Comparison of ENCODE assay signal across 32 cellular contexts in the genomic region with DNA sequence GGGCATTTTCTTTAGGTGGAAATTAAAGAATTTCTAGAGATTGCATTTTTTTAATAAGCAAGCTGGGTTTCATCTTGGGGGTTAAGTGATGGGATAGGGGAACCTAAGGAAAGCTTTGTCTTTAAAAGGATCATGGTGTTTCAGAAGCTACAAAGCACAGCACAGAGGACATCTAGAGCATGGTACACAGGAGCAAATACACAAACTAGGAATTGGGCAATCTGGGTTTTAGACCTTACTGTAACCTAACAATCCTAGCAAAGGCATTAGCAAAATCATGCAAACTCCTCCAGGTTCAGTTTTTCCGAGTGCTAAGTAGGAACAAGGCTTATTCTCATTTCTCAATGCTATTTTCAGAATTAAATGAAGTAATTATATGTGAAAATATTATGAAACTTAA.
A peak's percentile ranks its signal among the peaks of the same experiment; 100 is the strongest.
DNase-seq lines count a peak whose midpoint lies in the region; ATAC-seq, FAIRE-seq and TF ChIP-seq lines count a peak whose summit lies in the region.
"Had no signal": no experiment of that assay in that cellular context is flagged by ENCODE, and none has a peak within 500 bp of the region (broad histone marks: within the 10 kb centered on the region; RNA-seq: fewer than 3 reads in every experiment).

No MANE protein-coding gene starts in this region.

- TF ChIP-seq POLR2A in HepG2 (IDR thresholded peaks at IDR 0.05; ENCODE audit: insufficient read depth in 1 of 2, low read depth in 2 of 2, low read length in 2 of 2) (no peak), right lobe of liver (IDR thresholded peaks at IDR 0.05) (no peak)

- H3K36me3 ChIP-seq in HepG2 (replicated peaks in 1 of 2; ENCODE audit: control insufficient read depth in 1 of 2, insufficient read depth in 2 of 2, low read length in 2 of 2) (no peaks in the 10 kb centered on the region; a peak in 1 of 5 replicates), right lobe of liver (no peaks in the 10 kb centered on the region), endodermal cell (ENCODE audit: control insufficient read depth, insufficient read depth, low read length) (no peaks in the 10 kb centered on the region)
- H3K36me3 ChIP-seq: BE2C; BLaER1; BLaER1 treated with 17β-estradiol and CSF1 and Interleukin-3, amounts not matched to agents 10 nM and 100 nM had no signal

- H2AFZ ChIP-seq in HepG2 (ENCODE audit: low read length): no peak overlapping the region

- H3K9ac ChIP-seq in HepG2 (ENCODE audit: insufficient read depth, low read depth, low read length) (no peak overlapping the region), endodermal cell (ENCODE audit: extremely low read depth, low read length, poor library complexity, severe bottlenecking) (no peak overlapping the region)
- H3K9ac ChIP-seq: BLaER1; BLaER1 treated with 17β-estradiol and CSF1 and Interleukin-3, amounts not matched to agents 10 nM and 100 nM had no signal

- POLR2A ChIA-PET in HepG2 (lab: Yijun Ruan, JAX): no interaction called here

- intact Hi-C loops in HepG2 (cut with micrococcal nuclease; ENCODE audit: unreplicated experiment): no loop called here
- intact Hi-C loops in right lobe of liver (cut with DNase I): no loop called here

- H3K9me3 ChIP-seq in HepG2 (ENCODE audit: low read length) (no peaks in the 10 kb centered on the region), right lobe of liver (no peaks in the 10 kb centered on the region), endodermal cell (ENCODE audit: control insufficient read depth, low read length) (peaks cover 33% of the 10 kb centered on the region)
- H3K9me3 ChIP-seq: A549, BE2C, BLaER1, Caco-2 had no signal

- no TSS peak for BruUV-seq in HepG2 (replicated peaks; lab: Mats Ljungman, UMichigan)

- TF ChIP-seq EP300 in HepG2 (IDR thresholded peaks at IDR 0.05; ENCODE audit: low read depth in 2 of 2, low read length in 2 of 2): no peak
- TF ChIP-seq EP300 in HepG2 (CRISPR knock-in tag; IDR thresholded peaks at IDR 0.05; ENCODE audit: borderline replicate concordance): no peak

- no peaks in the 10 kb centered on the region for H4K20me1 ChIP-seq in HepG2 (ENCODE audit: insufficient read depth, low read length)
- H4K20me1 ChIP-seq: BLaER1; BLaER1 treated with 17β-estradiol and CSF1 and Interleukin-3, amounts not matched to agents 10 nM and 100 nM had no signal

- no peak for DNase-seq in HepG2 (ENCODE audit: low spot score)
- no peak for DNase-seq in right lobe of liver
- DNase-seq in endodermal cell: no peak
- no peak for DNase-seq in mesenteric fat pad (ENCODE audit: low spot score)
- DNase-seq: 8988T; ACHN; AML-193; BE2C; C1 segment of cervical spinal cord; Caco-2; Calu3; CD4-positive, alpha-beta memory T cell; CD4-positive, alpha-beta T cell; CD4-positive, CD25-positive, alpha-beta regulatory T cell; CD8-positive, alpha-beta memory T cell; CD8-positive, alpha-beta T cell; COR-L47; DMS 273 treated with DMSO at 0.1 percent for 48 hours; DMS153; DMS53; DMS79; DMS79 treated with DMSO at 0.1 percent for 48 hours; DND-41; EL had no signal

- H3K4me1 ChIP-seq in HepG2 (ENCODE audit: insufficient read depth, low read length): peaks cover 22% of the 10 kb centered on the region
- H3K4me1 ChIP-seq in right lobe of liver: no peaks in the 10 kb centered on the region
- H3K4me1 ChIP-seq in endodermal cell (ENCODE audit: control insufficient read depth, insufficient read depth, low read length): no peaks in the 10 kb centered on the region
- H3K4me1 ChIP-seq: A549, BE2C, Caco-2 had no signal

- CTCF ChIA-PET in HepG2 (lab: Yijun Ruan, JAX; ENCODE audit: low intra/inter-chr PET ratio, low total read pairs): no interaction called here

- no peak overlapping the region for H3K27ac Mint-ChIP-seq in endodermal cell
- H3K27ac Mint-ChIP-seq: B cell; CD14-positive monocyte; CD4-positive, alpha-beta T cell; CD4-positive, CD25-positive, alpha-beta regulatory T cell; CD8-positive, alpha-beta memory T cell; CD8-positive, alpha-beta T cell had no signal

- FAIRE-seq in HepG2 (lab: Jason Lieb, UNC): no peak
- FAIRE-seq: A204.1, A549 had no signal

- TF ChIP-seq CTCF in HepG2 (CRISPR knock-in tag; IDR thresholded peaks at IDR 0.05) (no peak), right lobe of liver (IDR thresholded peaks at IDR 0.05) (no peak), endodermal cell (conservative IDR thresholded peaks at IDR 0.05) (no peak)

- H3K4me3 Mint-ChIP-seq in endodermal cell: no peak overlapping the region
- H3K4me3 Mint-ChIP-seq: B cell; CD14-positive monocyte; CD4-positive, alpha-beta memory T cell; CD4-positive, alpha-beta T cell; CD4-positive, CD25-positive, alpha-beta regulatory T cell; CD8-positive, alpha-beta memory T cell; CD8-positive, alpha-beta T cell had no signal

- WGBS in HepG2 (ENCODE audit: low lambda C conversion rate): 46% methylated on average over 1 of the region's 1 CpG
- 27% methylated on average over 1 of the region's 1 CpG for WGBS in right lobe of liver (ENCODE audit: insufficient coverage, low coverage, low lambda C conversion rate, missing lambda C conversion rate)
- 92% methylated on average over 1 of the region's 1 CpG; no CpG with 5 or more reads in 1 of the 2 experiments for WGBS in endodermal cell (ENCODE audit: insufficient coverage in 1 of 2, insufficient read length in 1 of 2), 2 experiments

- no peaks in the 10 kb centered on the region for H3K27me3 ChIP-seq in HepG2 (ENCODE audit: control insufficient read depth in 1 of 2, insufficient read depth in 2 of 2, low read length in 2 of 2)
- no peaks in the 10 kb centered on the region for H3K27me3 ChIP-seq in right lobe of liver
- no peaks in the 10 kb centered on the region for H3K27me3 ChIP-seq in endodermal cell (ENCODE audit: control insufficient read depth, insufficient read depth, low read length, poor library complexity, severe bottlenecking)
- H3K27me3 ChIP-seq: BE2C; BLaER1; BLaER1 treated with 17β-estradiol and CSF1 and Interleukin-3, amounts not matched to agents 10 nM and 100 nM had no signal

- no peak for TF ChIP-seq RAD21 in HepG2 (CRISPR knock-in tag; IDR thresholded peaks at IDR 0.05)

- no peaks in the 10 kb centered on the region for H3K36me3 Mint-ChIP-seq in endodermal cell (ENCODE audit: low read depth)
- H3K36me3 Mint-ChIP-seq: CD14-positive monocyte; CD4-positive, CD25-positive, alpha-beta regulatory T cell had no signal

- peaks cover 9% of the 10 kb centered on the region for H3K4me1 Mint-ChIP-seq in endodermal cell
- H3K4me1 Mint-ChIP-seq: B cell, CD14-positive monocyte had no signal

- H3K9me3 Mint-ChIP-seq in endodermal cell: peaks cover 20% of the 10 kb centered on the region
- H3K9me3 Mint-ChIP-seq: CD4-positive, alpha-beta T cell; CD8-positive, alpha-beta memory T cell; CD8-positive, alpha-beta T cell had no signal

- H3K27ac ChIP-seq in HepG2 (ENCODE audit: extremely low read length, insufficient read depth, low read length): no peak overlapping the region
- no peak overlapping the region for H3K27ac ChIP-seq in right lobe of liver
- H3K27ac ChIP-seq in endodermal cell (ENCODE audit: low read depth, low read length): no peak overlapping the region
- H3K27ac ChIP-seq: 22Rv1; A549; BLaER1; BLaER1 treated with 17β-estradiol and CSF1 and Interleukin-3, amounts not matched to agents 10 nM and 100 nM; C4-2B had no signal

- H3K4me2 ChIP-seq in HepG2 (ENCODE audit: low read depth, low read length): no peak overlapping the region
- H3K4me2 ChIP-seq: A549; BLaER1; BLaER1 treated with 17β-estradiol and CSF1 and Interleukin-3, amounts not matched to agents 10 nM and 100 nM had no signal

- ATAC-seq in HepG2 (peak; percentile 48; the same call in 1 of the 3 replicates), right lobe of liver (no peak)
- ATAC-seq: A549; CD8-positive, alpha-beta T cell had no signal

- in situ Hi-C loops in HepG2 (cut with HindIII; ENCODE audit: extremely low pct_ligation_motif_present, low pct_unique_long_range_greater_than_20kb): no loop called here

- no peaks in the 10 kb centered on the region for H3K79me2 ChIP-seq in HepG2 (ENCODE audit: insufficient read depth, low read length)

- no peaks in the 10 kb centered on the region for H3K27me3 Mint-ChIP-seq in endodermal cell (ENCODE audit: insufficient read depth)
- H3K27me3 Mint-ChIP-seq: CD4-positive, alpha-beta memory T cell; CD4-positive, alpha-beta T cell; CD8-positive, alpha-beta memory T cell had no signal

- no peak overlapping the region for H3K4me3 ChIP-seq in HepG2 (replicated peaks in 1 of 3; ENCODE audit: insufficient read depth in 1 of 3, low read depth in 2 of 3, low read length in 3 of 3)
- H3K4me3 ChIP-seq in right lobe of liver: no peak overlapping the region
- H3K4me3 ChIP-seq in endodermal cell (ENCODE audit: low read length): peak overlapping the region; percentile 46
- H3K4me3 ChIP-seq: A549; BLaER1; BLaER1 treated with 17β-estradiol and CSF1 and Interleukin-3, amounts not matched to agents 10 nM and 100 nM had no signal

TF ChIP-seq in HepG2, 621 proteins besides CTCF, POLR2A, EP300 and RAD21 (continues in another document):
- TF ChIP-seq JDP2 (CRISPR knock-in tag; IDR thresholded peaks at IDR 0.05; ENCODE audit: borderline replicate concordance): no peak
